Comparison of ENCODE assay signal across 15 cellular contexts in the genomic region with DNA sequence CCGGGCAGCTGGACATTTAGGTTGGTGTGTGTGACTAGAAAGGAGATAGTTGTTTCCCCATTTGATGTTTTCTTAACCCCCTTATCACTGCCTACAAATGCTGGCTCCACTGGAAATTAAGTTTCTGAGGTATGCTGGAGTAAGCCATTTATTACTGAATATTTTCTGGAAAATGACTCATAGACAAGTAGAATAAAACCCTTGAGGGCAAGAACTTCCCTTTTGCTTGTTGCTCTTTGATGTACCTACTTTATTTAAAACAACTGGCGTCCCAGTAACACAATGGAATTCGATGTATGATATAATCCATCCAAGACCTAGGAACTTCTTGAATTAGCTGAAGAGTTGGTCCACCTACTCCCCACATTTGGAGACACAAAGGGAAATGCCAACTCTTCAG. TPM values are rescaled to one million over a fixed set of nuclear protein-coding genes. Genes with fewer than 3 reads are reported as not detected.
DNase-seq lines count a peak whose midpoint lies in the region; ATAC-seq and TF ChIP-seq lines count a peak whose summit lies in the region.
"Had no signal": no experiment of that assay in that cellular context is flagged by ENCODE, and none has a peak within 500 bp of the region (broad histone marks: within the 10 kb centered on the region; RNA-seq: fewer than 3 reads in every experiment).

No MANE protein-coding gene starts in this region.

- peak overlapping the region in 1 of 5 donors; percentile 45 for H3K4me3 Mint-ChIP-seq in immature natural killer cell
- H3K4me3 Mint-ChIP-seq: CD4-positive, CD25-positive, alpha-beta regulatory T cell had no signal

- no peak overlapping the region for H3K27ac ChIP-seq in mammary epithelial cell (ENCODE audit: insufficient read depth, low read depth, low read length)
- H3K27ac ChIP-seq in right lobe of liver = no peak overlapping the region
- H3K27ac ChIP-seq: BLaER1 treated with 17β-estradiol and CSF1 and Interleukin-3, amounts not matched to agents 10 nM and 100 nM had no signal

- H2AFZ ChIP-seq in mammary epithelial cell (ENCODE audit: low read depth, low read length) = no peak overlapping the region

- H3K4me1 ChIP-seq in mammary epithelial cell (ENCODE audit: insufficient read depth, low read length) (no peaks in the 10 kb centered on the region), right lobe of liver (no peaks in the 10 kb centered on the region)
- H3K4me1 ChIP-seq: BLaER1 treated with 17β-estradiol and CSF1 and Interleukin-3, amounts not matched to agents 10 nM and 100 nM had no signal

- DNase-seq in EH (ENCODE audit: low read depth) (peak; percentile 27), M059J (ENCODE audit: low read depth) (peak; percentile 60), mammary epithelial cell (peak; percentile 23), immature natural killer cell (no peak), right lobe of liver (no peak), SW 1271 (lab: John Stamatoyannopoulos, UW) (no peak), NCI-H345 treated with DMSO at 0.1 percent for 48 hours (lab: John Stamatoyannopoulos, UW; ENCODE audit: unreplicated experiment) (no peak), NCI-H524 (lab: John Stamatoyannopoulos, UW) (no peak)
- DNase-seq: ACHN; Calu3; CD4-positive, CD25-positive, alpha-beta regulatory T cell; DMS 273 treated with DMSO at 0.1 percent for 48 hours; GDM1 had no signal

- peaks cover 0 to 1% (median 0%) of the 10 kb centered on the region in 6 donors for H3K9me3 Mint-ChIP-seq in immature natural killer cell

- dilution Hi-C loops in mammary epithelial cell (cut with HindIII; ENCODE audit: low sequenced_read_pairs) = no loop called here

- no peaks in the 10 kb centered on the region for H3K36me3 ChIP-seq in mammary epithelial cell (ENCODE audit: insufficient read depth, low read length)
- H3K36me3 ChIP-seq in right lobe of liver = no peaks in the 10 kb centered on the region
- H3K36me3 ChIP-seq: BLaER1 treated with 17β-estradiol and CSF1 and Interleukin-3, amounts not matched to agents 10 nM and 100 nM had no signal

- in situ Hi-C loops in mammary epithelial cell (cut with MboI; ENCODE audit: low sequenced_read_pairs in 2 of 2) = no loop called here

- no peak for TF ChIP-seq POLR2A in right lobe of liver (IDR thresholded peaks at IDR 0.05)

- H3K27me3 Mint-ChIP-seq in immature natural killer cell (ENCODE audit: low read depth in 3 of 3) = peaks cover 0 to 3% (median 0%) of the 10 kb centered on the region in 3 donors
- H3K27me3 Mint-ChIP-seq: CD4-positive, CD25-positive, alpha-beta regulatory T cell had no signal

- no peaks in the 10 kb centered on the region for H3K9me3 ChIP-seq in mammary epithelial cell (replicated peaks; ENCODE audit: insufficient read depth, low read length)
- no peaks in the 10 kb centered on the region for H3K9me3 ChIP-seq in right lobe of liver

- peak overlapping the region in 4 of 6 donors; percentile 20 to 69 (median 60) for H3K27ac Mint-ChIP-seq in immature natural killer cell

- no peaks in the 10 kb centered on the region for H3K36me3 Mint-ChIP-seq in immature natural killer cell
- H3K36me3 Mint-ChIP-seq: CD4-positive, CD25-positive, alpha-beta regulatory T cell had no signal

- CTCF ChIA-PET in mammary epithelial cell (lab: Charles Lee; ENCODE audit: low non-redundant PET) = no interaction called here

- H3K27me3 ChIP-seq in mammary epithelial cell (ENCODE audit: insufficient read depth, low read length) (no peaks in the 10 kb centered on the region), right lobe of liver (no peaks in the 10 kb centered on the region)
- H3K27me3 ChIP-seq: BLaER1 treated with 17β-estradiol and CSF1 and Interleukin-3, amounts not matched to agents 10 nM and 100 nM had no signal

- no peaks in the 10 kb centered on the region for H4K20me1 ChIP-seq in mammary epithelial cell (ENCODE audit: insufficient read depth, low read length)
- H4K20me1 ChIP-seq: BLaER1 treated with 17β-estradiol and CSF1 and Interleukin-3, amounts not matched to agents 10 nM and 100 nM had no signal

- intact Hi-C loops in mammary epithelial cell (cut with micrococcal nuclease) (no loop called here), right lobe of liver (cut with DNase I) (no loop called here)

- H3K79me2 ChIP-seq in mammary epithelial cell (ENCODE audit: insufficient read depth, low read length) = no peaks in the 10 kb centered on the region

- ATAC-seq in right lobe of liver = no peak
- ATAC-seq: HCT116 had no signal

- no peak overlapping the region for H3K9ac ChIP-seq in mammary epithelial cell (ENCODE audit: insufficient read depth, low read length)
- H3K9ac ChIP-seq: BLaER1 treated with 17β-estradiol and CSF1 and Interleukin-3, amounts not matched to agents 10 nM and 100 nM had no signal

- peaks cover 33 to 44% of the 10 kb centered on the region in 2 donors for H3K4me1 Mint-ChIP-seq in immature natural killer cell
- H3K4me1 Mint-ChIP-seq: CD4-positive, CD25-positive, alpha-beta regulatory T cell had no signal

- TF ChIP-seq CTCF in mammary epithelial cell (conservative IDR thresholded peaks at IDR 0.05 in 1 of 2, IDR thresholded peaks at IDR 0.05 in 1 of 2; ENCODE audit: extremely low read depth in 1 of 2, insufficient read depth in 1 of 2, low read depth in 1 of 2, low read length in 2 of 2) (no peak), right lobe of liver (IDR thresholded peaks at IDR 0.05) (no peak)

- WGBS in mammary epithelial cell (ENCODE audit: low coverage, missing lambda C conversion rate) = 39% methylated on average over 3 of the region's 3 CpGs
- WGBS in right lobe of liver (ENCODE audit: insufficient coverage, low coverage, low lambda C conversion rate, missing lambda C conversion rate) = 63% methylated on average over 3 of the region's 3 CpGs

- H3K4me3 ChIP-seq in mammary epithelial cell (replicated peaks in 1 of 3; ENCODE audit: insufficient read depth in 1 of 3, low read depth in 2 of 3, low read length in 3 of 3) (no peak overlapping the region), right lobe of liver (no peak overlapping the region)
- H3K4me3 ChIP-seq: BLaER1 treated with 17β-estradiol and CSF1 and Interleukin-3, amounts not matched to agents 10 nM and 100 nM had no signal

- H3K4me2 ChIP-seq in mammary epithelial cell (ENCODE audit: insufficient read depth, low read depth, low read length) = no peak overlapping the region
- H3K4me2 ChIP-seq: BLaER1 treated with 17β-estradiol and CSF1 and Interleukin-3, amounts not matched to agents 10 nM and 100 nM had no signal

- BruUV-seq in mammary epithelial cell (replicated peaks; lab: Mats Ljungman, UMichigan) = no TSS peak

RNA-seq across cellular contexts. Expression of a gene that starts 33.3 kb away (rescaled TPM):
- 4.4 and 7.1 TPM in 2 replicates for total RNA-seq in M059J (2014; rRNA removed; shearing (Covaris generic))
- 10 to 100 TPM; 20.7 to 32.1 TPM for total RNA-seq in mammary epithelial cell
- polyA plus RNA-seq in mammary epithelial cell = 24.6 TPM
- 65.0 TPM for polyA minus RNA-seq in mammary epithelial cell
- polyA plus RNA-seq in immature natural killer cell = 1 to 10 TPM; 2.3 to 7.9 (median 6.6) TPM
- total RNA-seq in right lobe of liver = 10 to 100 TPM in 3 of 6 experiments, 1 to 10 TPM in 3; 5.8 to 27.9 (median 12.8) TPM

Comparison
In these comparisons a context has a peak if more than half of its experiments do, and no peak if none do; other contexts are left out.
1. DNase-seq: peak in EH (single experiment), M059J (single experiment) and mammary epithelial cell (single experiment); none in immature natural killer cell (0 of 3), right lobe of liver (0 of 3), SW 1271 (0 of 2), NCI-H345 treated with DMSO at 0.1 percent for 48 hours (single experiment) and NCI-H524 (0 of 2).